In the genomic region with DNA sequence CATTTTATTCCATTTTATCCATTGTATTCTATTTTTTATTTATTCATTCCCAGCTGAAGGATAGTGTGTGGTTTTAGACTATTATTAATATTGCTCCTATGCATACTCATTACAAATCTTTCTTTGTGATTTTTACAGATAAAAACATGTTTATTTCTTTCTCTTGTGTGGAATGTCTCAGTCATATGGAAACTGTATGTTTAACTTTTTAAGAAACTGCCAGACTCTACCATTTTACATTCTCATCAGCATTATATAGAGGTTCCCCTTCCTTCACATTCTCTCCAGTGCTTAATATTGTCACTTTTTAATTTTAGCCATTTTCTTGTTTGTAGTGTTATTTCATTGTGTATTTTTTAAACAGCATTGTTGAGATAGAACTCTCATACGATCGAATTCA, we compare ENCODE assay signal across 1 cellular context.
TF ChIP-seq lines count a peak whose summit lies in the region.

No MANE protein-coding gene starts in this region.

TF ChIP-seq in WTC11, 78 proteins besides CTCF, POLR2A, EP300 and RAD21 (continued from another document):
- TF ChIP-seq, protein P1, sequence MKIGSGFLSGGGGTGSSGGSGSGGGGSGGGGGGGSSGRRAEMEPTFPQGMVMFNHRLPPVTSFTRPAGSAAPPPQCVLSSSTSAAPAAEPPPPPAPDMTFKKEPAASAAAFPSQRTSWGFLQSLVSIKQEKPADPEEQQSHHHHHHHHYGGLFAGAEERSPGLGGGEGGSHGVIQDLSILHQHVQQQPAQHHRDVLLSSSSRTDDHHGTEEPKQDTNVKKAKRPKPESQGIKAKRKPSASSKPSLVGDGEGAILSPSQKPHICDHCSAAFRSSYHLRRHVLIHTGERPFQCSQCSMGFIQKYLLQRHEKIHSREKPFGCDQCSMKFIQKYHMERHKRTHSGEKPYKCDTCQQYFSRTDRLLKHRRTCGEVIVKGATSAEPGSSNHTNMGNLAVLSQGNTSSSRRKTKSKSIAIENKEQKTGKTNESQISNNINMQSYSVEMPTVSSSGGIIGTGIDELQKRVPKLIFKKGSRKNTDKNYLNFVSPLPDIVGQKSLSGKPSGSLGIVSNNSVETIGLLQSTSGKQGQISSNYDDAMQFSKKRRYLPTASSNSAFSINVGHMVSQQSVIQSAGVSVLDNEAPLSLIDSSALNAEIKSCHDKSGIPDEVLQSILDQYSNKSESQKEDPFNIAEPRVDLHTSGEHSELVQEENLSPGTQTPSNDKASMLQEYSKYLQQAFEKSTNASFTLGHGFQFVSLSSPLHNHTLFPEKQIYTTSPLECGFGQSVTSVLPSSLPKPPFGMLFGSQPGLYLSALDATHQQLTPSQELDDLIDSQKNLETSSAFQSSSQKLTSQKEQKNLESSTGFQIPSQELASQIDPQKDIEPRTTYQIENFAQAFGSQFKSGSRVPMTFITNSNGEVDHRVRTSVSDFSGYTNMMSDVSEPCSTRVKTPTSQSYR (CRISPR knock-in tag; IDR thresholded peaks at IDR 0.05): no peak
- TF ChIP-seq, protein P2, sequence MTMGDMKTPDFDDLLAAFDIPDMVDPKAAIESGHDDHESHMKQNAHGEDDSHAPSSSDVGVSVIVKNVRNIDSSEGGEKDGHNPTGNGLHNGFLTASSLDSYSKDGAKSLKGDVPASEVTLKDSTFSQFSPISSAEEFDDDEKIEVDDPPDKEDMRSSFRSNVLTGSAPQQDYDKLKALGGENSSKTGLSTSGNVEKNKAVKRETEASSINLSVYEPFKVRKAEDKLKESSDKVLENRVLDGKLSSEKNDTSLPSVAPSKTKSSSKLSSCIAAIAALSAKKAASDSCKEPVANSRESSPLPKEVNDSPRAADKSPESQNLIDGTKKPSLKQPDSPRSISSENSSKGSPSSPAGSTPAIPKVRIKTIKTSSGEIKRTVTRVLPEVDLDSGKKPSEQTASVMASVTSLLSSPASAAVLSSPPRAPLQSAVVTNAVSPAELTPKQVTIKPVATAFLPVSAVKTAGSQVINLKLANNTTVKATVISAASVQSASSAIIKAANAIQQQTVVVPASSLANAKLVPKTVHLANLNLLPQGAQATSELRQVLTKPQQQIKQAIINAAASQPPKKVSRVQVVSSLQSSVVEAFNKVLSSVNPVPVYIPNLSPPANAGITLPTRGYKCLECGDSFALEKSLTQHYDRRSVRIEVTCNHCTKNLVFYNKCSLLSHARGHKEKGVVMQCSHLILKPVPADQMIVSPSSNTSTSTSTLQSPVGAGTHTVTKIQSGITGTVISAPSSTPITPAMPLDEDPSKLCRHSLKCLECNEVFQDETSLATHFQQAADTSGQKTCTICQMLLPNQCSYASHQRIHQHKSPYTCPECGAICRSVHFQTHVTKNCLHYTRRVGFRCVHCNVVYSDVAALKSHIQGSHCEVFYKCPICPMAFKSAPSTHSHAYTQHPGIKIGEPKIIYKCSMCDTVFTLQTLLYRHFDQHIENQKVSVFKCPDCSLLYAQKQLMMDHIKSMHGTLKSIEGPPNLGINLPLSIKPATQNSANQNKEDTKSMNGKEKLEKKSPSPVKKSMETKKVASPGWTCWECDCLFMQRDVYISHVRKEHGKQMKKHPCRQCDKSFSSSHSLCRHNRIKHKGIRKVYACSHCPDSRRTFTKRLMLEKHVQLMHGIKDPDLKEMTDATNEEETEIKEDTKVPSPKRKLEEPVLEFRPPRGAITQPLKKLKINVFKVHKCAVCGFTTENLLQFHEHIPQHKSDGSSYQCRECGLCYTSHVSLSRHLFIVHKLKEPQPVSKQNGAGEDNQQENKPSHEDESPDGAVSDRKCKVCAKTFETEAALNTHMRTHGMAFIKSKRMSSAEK (CRISPR knock-in tag; IDR thresholded peaks at IDR 0.05; ENCODE audit: borderline replicate concordance): no peak
- TF ChIP-seq, protein P3, sequence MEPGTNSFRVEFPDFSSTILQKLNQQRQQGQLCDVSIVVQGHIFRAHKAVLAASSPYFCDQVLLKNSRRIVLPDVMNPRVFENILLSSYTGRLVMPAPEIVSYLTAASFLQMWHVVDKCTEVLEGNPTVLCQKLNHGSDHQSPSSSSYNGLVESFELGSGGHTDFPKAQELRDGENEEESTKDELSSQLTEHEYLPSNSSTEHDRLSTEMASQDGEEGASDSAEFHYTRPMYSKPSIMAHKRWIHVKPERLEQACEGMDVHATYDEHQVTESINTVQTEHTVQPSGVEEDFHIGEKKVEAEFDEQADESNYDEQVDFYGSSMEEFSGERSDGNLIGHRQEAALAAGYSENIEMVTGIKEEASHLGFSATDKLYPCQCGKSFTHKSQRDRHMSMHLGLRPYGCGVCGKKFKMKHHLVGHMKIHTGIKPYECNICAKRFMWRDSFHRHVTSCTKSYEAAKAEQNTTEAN (CRISPR knock-in tag; IDR thresholded peaks at IDR 0.05): no peak
- TF ChIP-seq JAZF1 (CRISPR knock-in tag; IDR thresholded peaks at IDR 0.05): no peak
- TF ChIP-seq, protein P4, sequence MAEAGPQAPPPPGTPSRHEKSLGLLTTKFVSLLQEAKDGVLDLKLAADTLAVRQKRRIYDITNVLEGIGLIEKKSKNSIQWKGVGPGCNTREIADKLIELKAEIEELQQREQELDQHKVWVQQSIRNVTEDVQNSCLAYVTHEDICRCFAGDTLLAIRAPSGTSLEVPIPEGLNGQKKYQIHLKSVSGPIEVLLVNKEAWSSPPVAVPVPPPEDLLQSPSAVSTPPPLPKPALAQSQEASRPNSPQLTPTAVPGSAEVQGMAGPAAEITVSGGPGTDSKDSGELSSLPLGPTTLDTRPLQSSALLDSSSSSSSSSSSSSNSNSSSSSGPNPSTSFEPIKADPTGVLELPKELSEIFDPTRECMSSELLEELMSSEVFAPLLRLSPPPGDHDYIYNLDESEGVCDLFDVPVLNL (CRISPR knock-in tag; IDR thresholded peaks at IDR 0.05; ENCODE audit: borderline replicate concordance, low read depth): no peak
- TF ChIP-seq, protein P5, sequence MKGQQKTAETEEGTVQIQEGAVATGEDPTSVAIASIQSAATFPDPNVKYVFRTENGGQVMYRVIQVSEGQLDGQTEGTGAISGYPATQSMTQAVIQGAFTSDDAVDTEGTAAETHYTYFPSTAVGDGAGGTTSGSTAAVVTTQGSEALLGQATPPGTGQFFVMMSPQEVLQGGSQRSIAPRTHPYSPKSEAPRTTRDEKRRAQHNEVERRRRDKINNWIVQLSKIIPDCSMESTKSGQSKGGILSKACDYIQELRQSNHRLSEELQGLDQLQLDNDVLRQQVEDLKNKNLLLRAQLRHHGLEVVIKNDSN (CRISPR knock-in tag; IDR thresholded peaks at IDR 0.05): no peak
